In genomic region chr3:129661766-129662165, GRCh38 we compare ENCODE assay signal across 12 cellular contexts.
"Had no signal": no experiment of that assay in that cellular context is flagged by ENCODE, and none has a peak within 500 bp of the region (broad histone marks: within the 10 kb centered on the region; RNA-seq: fewer than 3 reads in every experiment).

No MANE protein-coding gene starts in this region.

- H3K9me3 ChIP-seq: mucosa of descending colon, uterus had no signal

- H3K27ac ChIP-seq: uterus had no signal

- DNase-seq: activated B cell treated with CpG ODN at 0.5 μM for 24 hours; activated CD4-positive, alpha-beta T cell treated with anti-CD3 and anti-CD28 coated beads, Interleukin-2, amount 50 U/mL, for 1 hour; activated effector memory CD4-positive, alpha-beta T cell treated with Interleukin-2 at 50 U/mL for 16 hours; amniotic stem cell; effector memory CD8-positive, alpha-beta T cell; mucosa of descending colon; natural killer cell; occipital lobe; stimulated activated CD4-positive, alpha-beta T cell treated with anti-CD3 and anti-CD28 coated beads, Interleukin-15, amount 100 ng/mL, for 24 hours; stimulated activated CD4-positive, alpha-beta T cell treated with anti-CD3 and anti-CD28 coated beads, Interleukin-4, amount 100 ng/mL, for 4 hours; stimulated activated naive CD8-positive, alpha-beta T cell treated with anti-CD3 and anti-CD28 coated beads, Interleukin-15, amount 100 ng/mL, for 72 hours; uterus had no signal

- H3K27me3 ChIP-seq: uterus had no signal

- ATAC-seq: effector memory CD8-positive, alpha-beta T cell; natural killer cell had no signal

- H3K4me3 ChIP-seq: mucosa of descending colon, uterus had no signal

- H3K36me3 ChIP-seq: uterus had no signal
